In the genomic region with DNA sequence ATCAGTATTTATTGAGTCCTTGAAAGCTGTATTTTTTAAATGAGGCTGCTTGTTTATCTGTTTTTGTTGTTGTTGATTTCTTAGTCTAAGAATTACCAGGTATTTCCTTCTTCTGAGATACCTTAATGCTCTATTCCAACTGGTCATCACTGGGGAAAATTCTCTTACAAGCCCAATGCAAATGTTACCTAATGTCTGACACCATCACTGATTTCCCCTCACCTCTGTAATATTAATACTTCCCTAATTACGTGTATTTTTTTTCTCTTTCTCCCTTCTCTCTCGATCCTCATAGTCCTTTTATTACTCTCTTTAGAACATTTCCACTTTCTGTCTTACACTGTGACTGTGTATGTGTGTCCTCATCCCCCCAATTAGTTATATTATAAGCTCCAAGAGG, we compare ENCODE assay signal across 8 cellular contexts. TPM values are rescaled to one million over a fixed set of nuclear protein-coding genes. Genes with fewer than 3 reads are reported as not detected.
DNase-seq lines count a peak whose midpoint lies in the region; ATAC-seq and TF ChIP-seq lines count a peak whose summit lies in the region.

No MANE protein-coding gene starts in this region.

- DNase-seq in activated CD8-positive, alpha-beta memory T cell treated with anti-CD3 and anti-CD28 coated beads, Interleukin-2, amount 10 ng/mL, durations not matched to agents 7 days and 5 days: no peak
- DNase-seq in activated CD8-positive, alpha-beta memory T cell treated with anti-CD3 and anti-CD28 coated beads, Interleukin-2, amount 50 U/mL, for 48 hours: no peak
- no peak for DNase-seq in MM.1S
- DNase-seq in fibroblast of mammary gland (ENCODE audit: low read depth): no peak
- no peak for DNase-seq in suprapubic skin (ENCODE audit: low spot score in 2 of 2)
- no peak for DNase-seq in NCI-H146 treated with DMSO at 0.1 percent for 48 hours (lab: John Stamatoyannopoulos, UW; ENCODE audit: unreplicated experiment)

- H3K9me3 Mint-ChIP-seq in activated CD8-positive, alpha-beta memory T cell treated with anti-CD3 and anti-CD28 coated beads, Interleukin-2, amount 10 ng/mL, durations not matched to agents 7 days and 5 days (ENCODE audit: low read depth): no peaks in the 10 kb centered on the region

- H3K4me3 ChIP-seq in MM.1S (ENCODE audit: low read length) (peak overlapping the region; percentile 43; the same call in 1 of the 2 replicates), fibroblast of mammary gland (ENCODE audit: control insufficient read depth, low read depth, low read length) (peak overlapping the region; percentile 30), suprapubic skin (peak overlapping the region; percentile 1)

- 49% methylated on average over 2 of the region's 2 CpGs for WGBS in suprapubic skin

- H3K9ac ChIP-seq in MM.1S (ENCODE audit: low read length): peak overlapping the region; percentile 43; the same call in 1 of the 2 replicates

- no peak for TF ChIP-seq EP300 in suprapubic skin (IDR thresholded peaks at IDR 0.05)

- H3K27me3 ChIP-seq in MM.1S (replicated peaks; ENCODE audit: insufficient read depth, low read length) (no peaks in the 10 kb centered on the region), suprapubic skin (no peaks in the 10 kb centered on the region)

- H3K27ac Mint-ChIP-seq in activated CD8-positive, alpha-beta memory T cell treated with anti-CD3 and anti-CD28 coated beads, Interleukin-2, amount 10 ng/mL, durations not matched to agents 7 days and 5 days: peak overlapping the region; percentile 78

- peaks cover 1% of the 10 kb centered on the region for H3K36me3 Mint-ChIP-seq in activated CD8-positive, alpha-beta memory T cell treated with anti-CD3 and anti-CD28 coated beads, Interleukin-2, amount 10 ng/mL, durations not matched to agents 7 days and 5 days

- no peaks in the 10 kb centered on the region for H3K9me2 ChIP-seq in MM.1S (replicated peaks; ENCODE audit: insufficient read depth, low read length)

- H4K20me1 ChIP-seq in MM.1S (ENCODE audit: insufficient read depth, low read length): no peaks in the 10 kb centered on the region

- H3K4me2 ChIP-seq in MM.1S (ENCODE audit: low read depth, low read length): peak overlapping the region; percentile 60; the same call in 1 of the 2 replicates

- TF ChIP-seq CTCF in MM.1S (IDR thresholded peaks at IDR 0.05; ENCODE audit: low read length) (no peak), fibroblast of mammary gland (conservative IDR thresholded peaks at IDR 0.05; ENCODE audit: control insufficient read depth, insufficient read depth, low read depth, low read length) (no peak), suprapubic skin (IDR thresholded peaks at IDR 0.05) (no peak)

- no peak for TF ChIP-seq POLR2A in suprapubic skin (IDR thresholded peaks at IDR 0.05)

- H3K4me1 ChIP-seq in MM.1S (ENCODE audit: low read length) (peaks cover 40% of the 10 kb centered on the region), suprapubic skin (peaks cover 5% of the 10 kb centered on the region)

- peaks cover 23% of the 10 kb centered on the region for H3K4me1 Mint-ChIP-seq in activated CD8-positive, alpha-beta memory T cell treated with anti-CD3 and anti-CD28 coated beads, Interleukin-2, amount 10 ng/mL, durations not matched to agents 7 days and 5 days

- H3K36me3 ChIP-seq in MM.1S (replicated peaks; ENCODE audit: insufficient read depth, low read length): no peaks in the 10 kb centered on the region
- no peaks in the 10 kb centered on the region for H3K36me3 ChIP-seq in suprapubic skin

- peak overlapping the region; percentile 48 for H3K4me3 Mint-ChIP-seq in activated CD8-positive, alpha-beta memory T cell treated with anti-CD3 and anti-CD28 coated beads, Interleukin-2, amount 10 ng/mL, durations not matched to agents 7 days and 5 days

- H3K27ac ChIP-seq in MM.1S (ENCODE audit: low read length): peak overlapping the region; percentile 77; the same call in 1 of the 2 replicates
- H3K27ac ChIP-seq in suprapubic skin: peak overlapping the region; percentile 18

- peaks cover 86% of the 10 kb centered on the region for H3K79me2 ChIP-seq in MM.1S (ENCODE audit: low read length)

- peaks cover 35% of the 10 kb centered on the region for H3F3A ChIP-seq in MM.1S (ENCODE audit: insufficient read depth, low read length)

- no peaks in the 10 kb centered on the region for H3K9me3 ChIP-seq in MM.1S (replicated peaks; ENCODE audit: insufficient read depth, low read length)
- no peaks in the 10 kb centered on the region for H3K9me3 ChIP-seq in suprapubic skin

- ATAC-seq in activated CD8-positive, alpha-beta memory T cell treated with anti-CD3 and anti-CD28 coated beads, Interleukin-2, amount 10 ng/mL, durations not matched to agents 7 days and 5 days: no peak
- ATAC-seq in HG03460 (IDR thresholded peaks at IDR 0.05; ENCODE audit: unreplicated experiment) (no peak), HG03039 (IDR thresholded peaks at IDR 0.05; ENCODE audit: unreplicated experiment) (no peak)

- no peak overlapping the region for H2AFZ ChIP-seq in MM.1S (ENCODE audit: low read length)

- CTCF ChIA-PET in activated CD8-positive, alpha-beta memory T cell treated with anti-CD3 and anti-CD28 coated beads, Interleukin-2, amount 10 ng/mL, durations not matched to agents 7 days and 5 days (lab: Charles Lee): interaction anchor here (0.8 kb wide), 1 partner anchor 13 kb away, joined by 3 read pairs; no protein-coding TSS in a partner anchor

- H3K27me3 Mint-ChIP-seq in activated CD8-positive, alpha-beta memory T cell treated with anti-CD3 and anti-CD28 coated beads, Interleukin-2, amount 10 ng/mL, durations not matched to agents 7 days and 5 days: no peaks in the 10 kb centered on the region

RNA-seq across cellular contexts. Expression of a gene that starts 13.9 kb away (rescaled TPM):
- total RNA-seq in activated CD8-positive, alpha-beta memory T cell treated with anti-CD3 and anti-CD28 coated beads, Interleukin-2, amount 10 ng/mL, durations not matched to agents 7 days and 5 days: 1 to 10 TPM in 1 of 2 experiments, under 1 TPM in 1; 0.91 to 2.9 TPM
- total RNA-seq in suprapubic skin: 1 to 10 TPM; 3.4 to 7.2 (median 4.5) TPM
